18 cellular contexts compared by ENCODE assay signal in genomic region chr3:55659023-55659355, GRCh38.
DNase-seq lines count a peak whose midpoint lies in the region; ATAC-seq and TF ChIP-seq lines count a peak whose summit lies in the region.
"Had no signal": no experiment of that assay in that cellular context is flagged by ENCODE, and none has a peak within 500 bp of the region (broad histone marks: within the 10 kb centered on the region; RNA-seq: fewer than 3 reads in every experiment).

No MANE protein-coding gene starts in this region.

- H3K79me2 ChIP-seq in parathyroid adenoma: no peaks in the 10 kb centered on the region

- H3K27ac ChIP-seq in HUES6 (ENCODE audit: low read depth, low read length): no peak overlapping the region
- no peak overlapping the region for H3K27ac ChIP-seq in endodermal cell (ENCODE audit: low read depth, low read length)
- H3K27ac ChIP-seq in parathyroid adenoma: no peak overlapping the region
- H3K27ac ChIP-seq: SJSA1 had no signal

- H2AFZ ChIP-seq in parathyroid adenoma: peak overlapping the region; percentile 48

- H3K4me1 ChIP-seq in HUES6 (ENCODE audit: control insufficient read depth, insufficient read depth, low read length) (peaks cover 37% of the 10 kb centered on the region), endodermal cell (ENCODE audit: control insufficient read depth, insufficient read depth, low read length) (no peaks in the 10 kb centered on the region), parathyroid adenoma (no peaks in the 10 kb centered on the region)
- H3K4me1 ChIP-seq: Caco-2 had no signal

- H3K4me1 Mint-ChIP-seq in endodermal cell: peaks cover 23% of the 10 kb centered on the region
- no peaks in the 10 kb centered on the region for H3K4me1 Mint-ChIP-seq in effector memory CD8-positive, alpha-beta T cell (ENCODE audit: low read depth in 2 of 2)
- H3K4me1 Mint-ChIP-seq: CD4-positive, CD25-positive, alpha-beta regulatory T cell had no signal

- no peak overlapping the region for H3K4me3 Mint-ChIP-seq in endodermal cell
- H3K4me3 Mint-ChIP-seq in effector memory CD8-positive, alpha-beta T cell: no peak overlapping the region
- H3K4me3 Mint-ChIP-seq: CD4-positive, CD25-positive, alpha-beta regulatory T cell had no signal

- DNase-seq in NCI-H526 treated with DMSO at 0.1 percent for 48 hours (lab: John Stamatoyannopoulos, UW) (peak; percentile 38), endodermal cell (peak; percentile 57), NCI-H2029 treated with DMSO at 0.1 percent for 48 hours (lab: John Stamatoyannopoulos, UW) (no peak)
- no peak for DNase-seq in effector memory CD8-positive, alpha-beta T cell
- DNase-seq: Caco-2; CD4-positive, CD25-positive, alpha-beta regulatory T cell; DND-41; GOT3; KBM-7; NCI-H1694 treated with DMSO at 0.1 percent for 48 hours; NCI-H774; OCI-M1; T-helper 1 cell had no signal

- H3K27me3 ChIP-seq in HUES6 (ENCODE audit: control insufficient read depth, insufficient read depth, low read length) (no peaks in the 10 kb centered on the region), endodermal cell (ENCODE audit: control insufficient read depth, insufficient read depth, low read length, poor library complexity, severe bottlenecking) (no peaks in the 10 kb centered on the region), parathyroid adenoma (ENCODE audit: control insufficient read depth, insufficient read depth, low read length) (no peaks in the 10 kb centered on the region)
- H3K27me3 ChIP-seq: SJSA1 had no signal

- WGBS in endodermal cell (ENCODE audit: insufficient coverage in 1 of 2, insufficient read length in 1 of 2), 2 experiments: 54 to 65% methylated on average over 2 of the region's 2 CpGs

- H3K27me3 Mint-ChIP-seq in endodermal cell (ENCODE audit: insufficient read depth): no peaks in the 10 kb centered on the region
- no peaks in the 10 kb centered on the region for H3K27me3 Mint-ChIP-seq in effector memory CD8-positive, alpha-beta T cell
- H3K27me3 Mint-ChIP-seq: CD4-positive, CD25-positive, alpha-beta regulatory T cell had no signal

- TF ChIP-seq CTCF in endodermal cell (conservative IDR thresholded peaks at IDR 0.05): no peak
- no peak for TF ChIP-seq CTCF in parathyroid adenoma (IDR thresholded peaks at IDR 0.05)

- no peaks in the 10 kb centered on the region for H3K36me3 ChIP-seq in HUES6 (ENCODE audit: control insufficient read depth, insufficient read depth, low read length)
- no peaks in the 10 kb centered on the region for H3K36me3 ChIP-seq in endodermal cell (ENCODE audit: control insufficient read depth, insufficient read depth, low read length)
- H3K36me3 ChIP-seq in parathyroid adenoma (ENCODE audit: control insufficient read depth, insufficient read depth, low read length): no peaks in the 10 kb centered on the region
- H3K36me3 ChIP-seq: SJSA1 had no signal

- no peak overlapping the region for H3K27ac Mint-ChIP-seq in endodermal cell
- no peak overlapping the region for H3K27ac Mint-ChIP-seq in effector memory CD8-positive, alpha-beta T cell
- H3K27ac Mint-ChIP-seq: CD4-positive, CD25-positive, alpha-beta regulatory T cell had no signal

- H3K4me3 ChIP-seq in HUES6 (ENCODE audit: low read depth, low read length) (0 out of 2 replicates have a peak overlapping the region, but pooled peaks have one; percentile 15), endodermal cell (ENCODE audit: low read length) (no peak overlapping the region), parathyroid adenoma (ENCODE audit: low read depth, low read length) (no peak overlapping the region)
- H3K4me3 ChIP-seq: SJSA1 had no signal

- H3K4me2 ChIP-seq in parathyroid adenoma (ENCODE audit: low read length): no peak overlapping the region

- H3K36me3 Mint-ChIP-seq in endodermal cell (ENCODE audit: low read depth): no peaks in the 10 kb centered on the region
- H3K36me3 Mint-ChIP-seq in effector memory CD8-positive, alpha-beta T cell (ENCODE audit: insufficient read depth): no peaks in the 10 kb centered on the region
- H3K36me3 Mint-ChIP-seq: CD4-positive, CD25-positive, alpha-beta regulatory T cell had no signal

- no peak for ATAC-seq in effector memory CD8-positive, alpha-beta T cell (replicated peaks)
- ATAC-seq in HG02610 (IDR thresholded peaks at IDR 0.05; ENCODE audit: unreplicated experiment): no peak
- ATAC-seq: Right ventricle myocardium inferior had no signal

- H3K9me3 ChIP-seq in HUES6 (ENCODE audit: control insufficient read depth, insufficient read depth, low read depth, low read length): no peaks in the 10 kb centered on the region
- no peaks in the 10 kb centered on the region for H3K9me3 ChIP-seq in endodermal cell (ENCODE audit: control insufficient read depth, low read length)
- H3K9me3 ChIP-seq in parathyroid adenoma (ENCODE audit: control insufficient read depth, low read length): no peaks in the 10 kb centered on the region
- H3K9me3 ChIP-seq: Caco-2, SJSA1 had no signal

- no peak overlapping the region for H3K9ac ChIP-seq in HUES6 (ENCODE audit: low read length)
- no peak overlapping the region for H3K9ac ChIP-seq in endodermal cell (ENCODE audit: extremely low read depth, low read length, poor library complexity, severe bottlenecking)
- H3K9ac ChIP-seq in parathyroid adenoma: no peak overlapping the region

- H3K9me3 Mint-ChIP-seq in endodermal cell: no peaks in the 10 kb centered on the region
- peaks cover 9 to 21% of the 10 kb centered on the region in 2 donors for H3K9me3 Mint-ChIP-seq in effector memory CD8-positive, alpha-beta T cell

Comparison
In these comparisons a context has a peak if more than half of its experiments do, and no peak if none do; other contexts are left out.
1. DNase-seq: peak in NCI-H526 treated with DMSO at 0.1 percent for 48 hours (single experiment) and endodermal cell (single experiment); none in NCI-H2029 treated with DMSO at 0.1 percent for 48 hours (single experiment) and effector memory CD8-positive, alpha-beta T cell (0 of 3).